8 cellular contexts compared by ENCODE assay signal in the genomic region with DNA sequence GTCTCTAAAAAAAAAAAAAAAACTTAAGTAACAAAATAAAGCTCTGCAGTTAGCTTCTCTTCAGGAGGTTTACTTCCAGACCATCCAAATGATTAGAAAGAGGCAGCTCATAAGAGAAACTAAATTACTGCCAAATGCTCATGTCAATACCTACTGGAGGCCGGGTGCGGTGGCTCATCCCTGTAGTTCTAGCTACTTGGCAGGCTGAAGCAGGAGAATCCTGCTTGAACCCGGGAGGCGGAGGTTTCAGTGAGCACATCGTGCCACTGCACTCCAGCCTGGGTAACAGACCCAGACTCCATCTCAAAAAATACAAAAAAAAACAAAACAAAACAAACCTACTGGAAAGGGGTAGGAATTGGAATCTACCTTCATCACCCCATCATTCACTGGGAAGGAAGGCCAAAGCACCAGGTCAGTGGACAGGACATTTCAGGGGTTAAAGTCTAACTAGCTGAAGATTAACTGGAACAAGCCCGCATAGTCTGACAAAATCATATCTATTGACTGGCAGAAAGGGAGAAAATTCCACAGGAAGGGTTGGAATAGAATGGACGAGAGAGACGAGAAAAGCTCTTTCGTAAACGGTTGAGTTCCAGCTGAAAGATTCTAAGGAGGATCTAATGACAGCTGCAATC. TPM values are rescaled to one million over a fixed set of nuclear protein-coding genes. Genes with fewer than 3 reads are reported as not detected.
DNase-seq lines count a peak whose midpoint lies in the region; ATAC-seq and TF ChIP-seq lines count a peak whose summit lies in the region.

No MANE protein-coding gene starts in this region.

- no peak for TF ChIP-seq POLR2A in vagina (IDR thresholded peaks at IDR 0.05)

- H3K27me3 ChIP-seq in heart right ventricle = no peaks in the 10 kb centered on the region
- H3K27me3 ChIP-seq in vagina = no peaks in the 10 kb centered on the region

- H3K36me3 ChIP-seq in heart right ventricle (peaks cover 0 to 7% (median 0%) of the 10 kb centered on the region in 9 donors), vagina (no peaks in the 10 kb centered on the region)

- no TSS peak for BruUV-seq in MCF 10A (replicated peaks; lab: Mats Ljungman, UMichigan)

- H3K27ac ChIP-seq in heart right ventricle (peak overlapping the region in 7 of 10 donors; percentile 77 to 92 (median 84)), vagina (peak overlapping the region; percentile 74)

- H3K36me3 Mint-ChIP-seq in MCF 10A (ENCODE audit: insufficient read depth, unreplicated experiment) (peaks cover 11% of the 10 kb centered on the region), memory B cell (peaks cover 4% of the 10 kb centered on the region)

- H3K9me3 Mint-ChIP-seq in MCF 10A (ENCODE audit: unreplicated experiment) (peaks cover under 1% of the 10 kb centered on the region), memory B cell (peaks cover 1% of the 10 kb centered on the region)

- CTCF ChIA-PET in MCF 10A (lab: Yijun Ruan, JAX) = interaction anchor here (0.7 to 2.0 kb wide), 5 partner anchors 10 to 309 kb away, joined by 3 to 10 read pairs (median 6); partner anchors contain the start of gene ZNF260

- H3K4me1 ChIP-seq in heart right ventricle (peaks cover 7 to 22% (median 11%) of the 10 kb centered on the region in 9 donors), vagina (peaks cover 18% of the 10 kb centered on the region)

- intact Hi-C loops in heart right ventricle (cut with DNase I) = loop anchor here in 2 of 10 donors (2.0 to 5.0 kb wide), 3 partner anchors 41 to 47 kb away; partner anchors contain the start of gene ZFP82 (in 1 of the 2)
- intact Hi-C loops in Right ventricle myocardium inferior (cut with DNase I) = no loop called here
- intact Hi-C loops in MCF 10A (cut with micrococcal nuclease) = loop anchor here (2.0 to 10.0 kb wide), 8 partner anchors 47 to 837 kb away; partner anchors contain the start of genes ZNF146, ZNF345, ZNF383 and ZNF529
- intact Hi-C loops in vagina (cut with DNase I) = loop anchor here (2.0 kb wide), 1 partner anchor 41 kb away; the partner anchor contains the start of gene ZFP82

- TF ChIP-seq CTCF in heart right ventricle (IDR thresholded peaks at IDR 0.05) (no peak), MCF 10A (IDR thresholded peaks at IDR 0.05; ENCODE audit: unreplicated experiment) (no peak), vagina (IDR thresholded peaks at IDR 0.05) (no peak)

- H3K27ac Mint-ChIP-seq in MCF 10A (ENCODE audit: low read depth, unreplicated experiment) (peak overlapping the region; percentile 82), memory B cell (peak overlapping the region; percentile 96)

- no peaks in the 10 kb centered on the region for H3K27me3 Mint-ChIP-seq in MCF 10A (ENCODE audit: insufficient read depth, unreplicated experiment)
- H3K27me3 Mint-ChIP-seq in memory B cell = no peaks in the 10 kb centered on the region

- H3K4me3 Mint-ChIP-seq in MCF 10A (ENCODE audit: unreplicated experiment) (peak overlapping the region; percentile 94), memory B cell (peak overlapping the region; percentile 95)

- H3K4me3 ChIP-seq in heart right ventricle = peak overlapping the region in 9 of 10 donors; percentile 54 to 86 (median 74)
- H3K4me3 ChIP-seq in vagina = peak overlapping the region; percentile 74 to 78

- peaks cover 0 to 19% (median 0%) of the 10 kb centered on the region in 11 donors for H3K9me3 ChIP-seq in heart right ventricle
- H3K9me3 ChIP-seq in vagina = no peaks in the 10 kb centered on the region

- ATAC-seq in heart right ventricle (no peak), Right ventricle myocardium inferior (no peak), memory B cell (ENCODE audit: low read depth) (no peak)

- 51 to 57% methylated on average over 10 of the region's 10 CpGs for WGBS in heart right ventricle, 2 donors

- POLR2A ChIA-PET in MCF 10A (lab: Yijun Ruan, JAX) = interaction anchor here (0.7 to 3.3 kb wide), 9 partner anchors 9 to 840 kb away, joined by 3 to 36 read pairs (median 6); partner anchors contain the start of genes ZNF146, ZNF260, ZNF383 and ZNF566

- peaks cover 8% of the 10 kb centered on the region for H3K4me1 Mint-ChIP-seq in MCF 10A (ENCODE audit: insufficient read depth, unreplicated experiment)
- peaks cover 14% of the 10 kb centered on the region for H3K4me1 Mint-ChIP-seq in memory B cell

- DNase-seq in heart right ventricle (no peak), Right ventricle myocardium inferior (ENCODE audit: missing footprints) (no peak), MCF 10A (ENCODE audit: unreplicated experiment) (no peak), memory B cell (ENCODE audit: low spot score in 2 of 2) (no peak), vagina (ENCODE audit: extremely low spot score in 2 of 2) (no peak), NCI-H446 (lab: John Stamatoyannopoulos, UW) (no peak), epidermal melanocyte (ENCODE audit: insufficient read length, low spot score) (no peak), RPMI8226 (no peak)

RNA-seq across cellular contexts. Expression of gene ZFP14, which starts 1.3 kb away (rescaled TPM):
- total RNA-seq in heart right ventricle = 1 to 10 TPM; 1.0 to 4.0 (median 2.5) TPM
- polyA plus RNA-seq in heart right ventricle = 1 to 10 TPM in 1 of 2 donors, under 1 TPM in 1; 0.62 to 2.2 TPM
- 3.2 TPM for total RNA-seq in Right ventricle myocardium inferior
- 1.5 and 1.7 TPM in 2 replicates for total RNA-seq in MCF 10A (2022)
- 4.2 TPM for total RNA-seq in vagina

RNA-seq across cellular contexts. Expression of gene ZFP82, which starts 40.8 kb away (rescaled TPM):
- total RNA-seq in heart right ventricle (1 to 10 TPM; 3.1 to 6.3 (median 4.3) TPM), Right ventricle myocardium inferior (4.3 TPM), MCF 10A (2022) (0.32 and 0.37 TPM in 2 replicates), vagina (4.7 TPM)
- 1 to 10 TPM; 1.9 to 2.5 TPM for polyA plus RNA-seq in heart right ventricle
